ENCODE assay signal across 8 cellular contexts in the genomic region with DNA sequence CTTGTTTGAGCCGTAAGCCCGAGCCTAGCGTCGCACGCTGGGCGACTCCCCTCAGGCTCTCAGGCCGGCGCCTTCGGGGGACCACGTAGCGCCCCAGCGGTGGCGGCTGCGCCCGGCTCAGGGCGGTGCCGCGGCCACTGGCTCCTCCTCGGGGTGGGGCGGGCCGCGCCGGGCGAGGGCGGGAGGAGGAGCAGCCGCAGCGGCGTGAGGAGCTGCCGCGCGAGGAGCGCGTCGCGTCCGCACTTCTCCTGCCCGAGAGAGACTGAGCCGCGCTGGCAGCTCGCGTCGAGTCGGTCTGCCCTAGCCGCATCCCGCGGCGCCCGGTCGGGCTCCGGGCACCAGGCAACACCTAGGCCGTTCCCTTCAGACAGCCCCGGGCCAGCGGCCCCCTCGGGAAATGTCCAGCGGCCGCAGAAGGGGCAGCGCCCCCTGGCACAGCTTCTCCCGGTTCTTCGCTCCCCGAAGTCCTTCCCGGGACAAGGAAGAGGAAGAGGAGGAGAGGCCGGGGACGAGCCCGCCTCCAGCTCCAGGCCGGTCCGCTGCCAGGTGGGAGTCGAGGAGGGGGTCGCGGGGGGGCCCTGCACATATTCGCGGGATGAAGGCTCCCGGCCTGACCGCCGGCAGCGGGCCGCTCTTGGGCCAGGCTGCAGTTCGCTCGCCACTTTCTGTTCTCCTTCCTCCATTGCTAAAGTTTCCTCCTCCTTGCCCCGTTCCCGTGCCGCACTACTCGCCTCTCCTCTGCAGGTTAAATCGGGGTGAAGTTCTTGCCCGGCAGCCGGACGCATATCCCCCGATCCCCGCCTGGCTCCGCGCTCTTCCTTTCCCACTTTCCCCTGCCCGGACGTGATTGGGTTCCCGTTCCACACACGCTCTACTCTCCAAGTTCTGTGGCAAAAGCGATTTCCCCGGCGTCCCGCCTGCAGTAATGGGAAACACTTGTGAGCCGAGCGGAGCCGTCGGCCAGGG. TPM values are rescaled to one million over a fixed set of nuclear protein-coding genes. Genes with fewer than 3 reads are reported as not detected.
A peak's percentile ranks its signal among the peaks of the same experiment; 100 is the strongest.
DNase-seq lines count a peak whose midpoint lies in the region; ATAC-seq and TF ChIP-seq lines count a peak whose summit lies in the region.

Gene CRYBG3 (plus strand): TSS at position 202 of the 966 bp plus-strand sequence. CDS start 196 bp downstream, at position 398.

- H3K9me3 ChIP-seq in neural progenitor cell (ENCODE audit: low read depth) (no peaks in the 10 kb centered on the region), stomach smooth muscle (ENCODE audit: control insufficient read depth in 2 of 2, low read length in 2 of 2) (no peaks in the 10 kb centered on the region)

- H3K9me3 Mint-ChIP-seq in neural progenitor cell = no peaks in the 10 kb centered on the region

- H3K4me1 ChIP-seq in neural progenitor cell (peaks cover 9% of the 10 kb centered on the region), stomach smooth muscle (ENCODE audit: control insufficient read depth, insufficient read depth, low read length) (peaks cover 7% of the 10 kb centered on the region)

- TF ChIP-seq CTCF in foreskin fibroblast (IDR thresholded peaks at IDR 0.05; ENCODE audit: low read depth, low read length) (peak; percentile 55), neural progenitor cell (IDR thresholded peaks at IDR 0.05) (peak; percentile 52)

- peak; percentile 84 for DNase-seq in EL
- DNase-seq in KG1 (lab: John Stamatoyannopoulos, UW) = peak; percentile 29
- DNase-seq in SHP77 (lab: John Stamatoyannopoulos, UW) = peak; percentile 79 to 89
- peak; percentile 78 for DNase-seq in activated gamma-delta T cell treated with Interleukin-2 at 50 U/mL for 16 hours
- DNase-seq in foreskin fibroblast = peak; percentile 86 to 95
- peak; percentile 91 for DNase-seq in neural progenitor cell (ENCODE audit: low spot score)

- H3K27me3 ChIP-seq in neural progenitor cell (peaks cover 43% of the 10 kb centered on the region), stomach smooth muscle (ENCODE audit: control insufficient read depth in 1 of 2, insufficient read depth in 2 of 2, low read length in 2 of 2) (no peaks in the 10 kb centered on the region)

- H3F3A ChIP-seq in neural progenitor cell (ENCODE audit: low read depth) = peaks cover 11% of the 10 kb centered on the region

- peak within 1 kb of the TSS; percentile 83 to 86 for H3K4me3 ChIP-seq in foreskin fibroblast (ENCODE audit: low read depth in 1 of 2, low read length in 2 of 2)
- H3K4me3 ChIP-seq in neural progenitor cell = peak within 1 kb of the TSS; percentile 55
- H3K4me3 ChIP-seq in stomach smooth muscle (ENCODE audit: low read length in 2 of 2) = peak within 1 kb of the TSS; percentile 86 to 92

- H3K27ac Mint-ChIP-seq in neural progenitor cell = peak within 1 kb of the TSS; percentile 65

- H3K36me3 ChIP-seq in neural progenitor cell (no peaks in the 10 kb centered on the region), stomach smooth muscle (ENCODE audit: control insufficient read depth in 2 of 2, insufficient read depth in 2 of 2, low read length in 2 of 2) (no peaks in the 10 kb centered on the region)

- peak within 1 kb of the TSS; percentile 97 for H3K4me3 Mint-ChIP-seq in neural progenitor cell

- peak within 1 kb of the TSS; percentile 89 for H3K4me2 ChIP-seq in neural progenitor cell

- H3K27ac ChIP-seq in neural progenitor cell (no peak within 1 kb of the TSS), stomach smooth muscle (ENCODE audit: low read length) (peak within 1 kb of the TSS; percentile 77)

- H3K9ac ChIP-seq in neural progenitor cell = no peak within 1 kb of the TSS
- H3K9ac ChIP-seq in stomach smooth muscle (ENCODE audit: low read length in 2 of 2) = peak within 1 kb of the TSS; percentile 80 to 84

- H3K79me2 ChIP-seq in neural progenitor cell (ENCODE audit: low read depth) = no peaks in the 10 kb centered on the region

- peak; percentile 96 for ATAC-seq in GM21786 (IDR thresholded peaks at IDR 0.05; ENCODE audit: unreplicated experiment)

- peaks cover 18% of the 10 kb centered on the region for H4K20me1 ChIP-seq in neural progenitor cell (ENCODE audit: low read depth)

- no peaks in the 10 kb centered on the region for H3K36me3 Mint-ChIP-seq in neural progenitor cell

- H3K27me3 Mint-ChIP-seq in neural progenitor cell (ENCODE audit: insufficient read depth, low read depth) = peaks cover 9% of the 10 kb centered on the region

- H3K4me1 Mint-ChIP-seq in neural progenitor cell = peaks cover 14% of the 10 kb centered on the region

- peak within 1 kb of the TSS; percentile 99 for H2AFZ ChIP-seq in neural progenitor cell (replicated peaks)

RNA-seq across cellular contexts. Expression of gene CRYBG3, which starts in this region (rescaled TPM):
- total RNA-seq in neural progenitor cell (ENCODE audit: low replicate concordance) = 9.4 and 12.3 TPM in 2 replicates

Comparison
In these comparisons a context has a peak if more than half of its experiments do, and no peak if none do; other contexts are left out.
1. DNase-seq: peak in every context shown above with its lines; median percentile 91 in neural progenitor cell; 90 in foreskin fibroblast; 84 in EL; 84 in SHP77; 78 in activated gamma-delta T cell treated with Interleukin-2 at 50 U/mL for 16 hours; 29 in KG1.